8 cellular contexts compared by ENCODE assay signal in genomic region chr6:43070028-43070632, GRCh38. TPM values are rescaled to one million over a fixed set of nuclear protein-coding genes. Genes with fewer than 3 reads are reported as not detected.
A peak's percentile ranks its signal among the peaks of the same experiment; 100 is the strongest.
DNase-seq lines count a peak whose midpoint lies in the region; ATAC-seq, FAIRE-seq and TF ChIP-seq lines count a peak whose summit lies in the region.

No MANE protein-coding gene starts in this region.

- peaks cover 27 to 30% of the 10 kb centered on the region in 2 donors for H3K36me3 ChIP-seq in kidney (ENCODE audit: control insufficient read depth in 1 of 2, insufficient read depth in 2 of 2, low read length in 2 of 2)

- no peak overlapping the region for H3K4me3 Mint-ChIP-seq in activated naive CD8-positive, alpha-beta T cell treated with anti-CD3 and anti-CD28 coated beads, Interleukin-2, amount 50 U/mL, for 24 hours

- no peak for FAIRE-seq in kidney (lab: Jason Lieb, UNC)

- intact Hi-C loops in kidney (cut with DNase I), result no loop called here

- H3K27ac Mint-ChIP-seq in activated naive CD8-positive, alpha-beta T cell treated with anti-CD3 and anti-CD28 coated beads, Interleukin-2, amount 50 U/mL, for 24 hours, result no peak overlapping the region

- peak; percentile 80 for DNase-seq in AG08395 (ENCODE audit: low spot score)
- DNase-seq in G401 (ENCODE audit: low spot score), result peak; percentile 47
- DNase-seq in NCI-H1694 (lab: John Stamatoyannopoulos, UW), result peak; percentile 26
- DNase-seq in activated naive CD8-positive, alpha-beta T cell treated with anti-CD3 and anti-CD28 coated beads, Interleukin-2, amount 50 U/mL, for 24 hours, result no peak
- DNase-seq in kidney, result no peak
- DNase-seq in omental fat pad (ENCODE audit: low spot score), result no peak
- no peak for DNase-seq in stimulated activated CD4-positive, alpha-beta T cell treated with anti-CD3 and anti-CD28 coated beads, Interleukin-4, amount 100 ng/mL, for 24 hours

- no peaks in the 10 kb centered on the region for H3K4me1 ChIP-seq in kidney (ENCODE audit: control insufficient read depth in 1 of 2, insufficient read depth in 1 of 2, low read depth in 1 of 2, low read length in 2 of 2)

- peak; percentile 20 for TF ChIP-seq CTCF in kidney (IDR thresholded peaks at IDR 0.05; ENCODE audit: borderline replicate concordance, extremely low read depth, insufficient read depth)
- TF ChIP-seq CTCF in omental fat pad (IDR thresholded peaks at IDR 0.05), result no peak

- H3K9me3 Mint-ChIP-seq in activated naive CD8-positive, alpha-beta T cell treated with anti-CD3 and anti-CD28 coated beads, Interleukin-2, amount 50 U/mL, for 24 hours, result no peaks in the 10 kb centered on the region

- peak; percentile 50 for ATAC-seq in activated naive CD8-positive, alpha-beta T cell treated with anti-CD3 and anti-CD28 coated beads, Interleukin-2, amount 50 U/mL, for 24 hours
- no peak for ATAC-seq in HG02885 (IDR thresholded peaks at IDR 0.05; ENCODE audit: poor library complexity, unreplicated experiment)
- no peak for ATAC-seq in omental fat pad (ENCODE audit: low FRiP score)

- H3K9me3 ChIP-seq in kidney (ENCODE audit: control insufficient read depth in 1 of 2, low read length in 2 of 2), result no peaks in the 10 kb centered on the region

- no peak overlapping the region for H3K4me3 ChIP-seq in kidney (ENCODE audit: low read length in 2 of 2)

- H3K9ac ChIP-seq in kidney (ENCODE audit: low read length in 2 of 2), result no peak overlapping the region

- H3K27ac ChIP-seq in kidney (ENCODE audit: low read depth in 2 of 2, low read length in 2 of 2), result no peak overlapping the region

- H3K4me1 Mint-ChIP-seq in activated naive CD8-positive, alpha-beta T cell treated with anti-CD3 and anti-CD28 coated beads, Interleukin-2, amount 50 U/mL, for 24 hours, result no peaks in the 10 kb centered on the region

- no peaks in the 10 kb centered on the region for H3K27me3 Mint-ChIP-seq in activated naive CD8-positive, alpha-beta T cell treated with anti-CD3 and anti-CD28 coated beads, Interleukin-2, amount 50 U/mL, for 24 hours

- H3K36me3 Mint-ChIP-seq in activated naive CD8-positive, alpha-beta T cell treated with anti-CD3 and anti-CD28 coated beads, Interleukin-2, amount 50 U/mL, for 24 hours (ENCODE audit: low read depth), result peaks cover 1% of the 10 kb centered on the region

- in situ Hi-C loops in G401 (cut with HindIII; ENCODE audit: low sequenced_read_pairs), result no loop called here

RNA-seq across cellular contexts. Expression of gene PTK7, which starts 6.0 kb away (rescaled TPM):
- 237 and 257 TPM in 2 replicates for total RNA-seq in G401 (2014; rRNA removed; shearing (Covaris generic))
- 55.2 TPM for total RNA-seq in kidney
- polyA plus RNA-seq in kidney (ENCODE audit: insufficient read depth, low read depth, low replicate concordance), result 26.0 TPM
- 10 to 100 TPM; 11.5 to 38.9 (median 13.8) TPM for total RNA-seq in omental fat pad

RNA-seq across cellular contexts. Expression of gene KLC4, which starts 10.7 kb away (rescaled TPM):
- 13.8 and 14.1 TPM in 2 replicates for total RNA-seq in G401 (2014; rRNA removed; shearing (Covaris generic))
- total RNA-seq in kidney (33.7 TPM), omental fat pad (10 to 100 TPM; 15.2 to 21.1 (median 16.5) TPM)
- polyA plus RNA-seq in kidney (ENCODE audit: insufficient read depth, low read depth, low replicate concordance), result 39.0 TPM

RNA-seq across cellular contexts. Expression of gene MRPL2, which starts 10.9 kb away (rescaled TPM):
- total RNA-seq in G401 (2014; rRNA removed; shearing (Covaris generic)), result 51.0 and 92.2 TPM in 2 replicates
- total RNA-seq in kidney (56.6 TPM), omental fat pad (10 to 100 TPM; 10.7 to 32.2 (median 19.3) TPM)
- polyA plus RNA-seq in kidney (ENCODE audit: insufficient read depth, low read depth, low replicate concordance), result 127 TPM

RNA-seq across cellular contexts. Expression of gene CUL7, which starts 16.5 kb away (rescaled TPM):
- total RNA-seq in G401 (2014; rRNA removed; shearing (Covaris generic)), result 29.0 and 33.1 TPM in 2 replicates
- total RNA-seq in kidney (24.5 TPM), omental fat pad (10 to 100 TPM; 10.1 to 17.3 (median 14.3) TPM)
- polyA plus RNA-seq in kidney (ENCODE audit: insufficient read depth, low read depth, low replicate concordance), result 10.1 TPM

RNA-seq across cellular contexts. Expression of gene RRP36, which starts 48.7 kb away (rescaled TPM):
- total RNA-seq in G401 (2014; rRNA removed; shearing (Covaris generic)), result 140 and 164 TPM in 2 replicates
- total RNA-seq in kidney (49.2 TPM), omental fat pad (10 to 100 TPM; 44.1 to 54.2 (median 48.7) TPM)
- polyA plus RNA-seq in kidney (ENCODE audit: insufficient read depth, low read depth, low replicate concordance), result 55.2 TPM

Comparison
In these comparisons a context has a peak if more than half of its experiments do, and no peak if none do; other contexts are left out.
1. DNase-seq: peak in AG08395 (single experiment), G401 (single experiment) and NCI-H1694 (single experiment); none in activated naive CD8-positive, alpha-beta T cell treated with anti-CD3 and anti-CD28 coated beads, Interleukin-2, amount 50 U/mL, for 24 hours (single experiment), kidney (single experiment), omental fat pad (single experiment) and stimulated activated CD4-positive, alpha-beta T cell treated with anti-CD3 and anti-CD28 coated beads, Interleukin-4, amount 100 ng/mL, for 24 hours (single experiment).